23 cellular contexts compared by ENCODE assay signal in the genomic region with DNA sequence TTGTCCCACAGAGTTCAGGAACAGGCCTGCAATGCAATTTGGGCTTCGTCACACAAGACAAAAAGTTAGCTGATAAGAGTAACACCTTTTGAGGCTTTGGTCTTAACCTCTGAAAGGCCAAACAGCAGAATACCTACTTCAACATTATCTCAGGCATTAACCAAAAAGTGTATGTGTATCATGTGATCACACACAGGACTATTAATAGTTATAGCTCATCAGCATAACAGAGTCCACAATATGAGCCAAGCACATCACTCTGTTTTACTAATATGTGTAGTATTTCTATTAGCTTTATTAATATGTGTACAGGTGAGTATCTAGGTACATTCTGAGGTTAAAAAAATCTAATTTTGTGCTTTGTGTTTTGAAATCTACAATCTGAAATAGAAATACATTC. TPM values are rescaled to one million over a fixed set of nuclear protein-coding genes. Genes with fewer than 3 reads are reported as not detected.
A peak's percentile ranks its signal among the peaks of the same experiment; 100 is the strongest.
DNase-seq lines count a peak whose midpoint lies in the region; ATAC-seq, FAIRE-seq and TF ChIP-seq lines count a peak whose summit lies in the region.
"Had no signal": no experiment of that assay in that cellular context is flagged by ENCODE, and none has a peak within 500 bp of the region (broad histone marks: within the 10 kb centered on the region; RNA-seq: fewer than 3 reads in every experiment).

No MANE protein-coding gene starts in this region.

- BruUV-seq in K562 (replicated peaks; lab: Mats Ljungman, UMichigan), result no TSS peak

- peak; percentile 76 for FAIRE-seq in GM12891 (lab: Jason Lieb, UNC)
- no peak for FAIRE-seq in K562 (lab: Jason Lieb, UNC)
- FAIRE-seq in keratinocyte (lab: Jason Lieb, UNC), result peak; percentile 17
- FAIRE-seq: A549, GM18507, H1 had no signal

- DNase-seq in GM12891 (ENCODE audit: insufficient read length, low spot score), result no peak
- no peak for DNase-seq in K562 (ENCODE audit: extremely low read depth in 1 of 4, low spot score in 3 of 4)
- DNase-seq in keratinocyte (ENCODE audit: low read depth, low spot score), result no peak
- no peak for DNase-seq in HuH-7.5 (ENCODE audit: low spot score)
- no peak for DNase-seq in T-helper 1 cell
- DNase-seq in left lobe of liver (ENCODE audit: low spot score), result no peak
- DNase-seq: 8988T; ACHN; AML-193; BE2C; CD4-positive, alpha-beta T cell; CD8-positive, alpha-beta memory T cell; DMS53; DMS79 treated with DMSO at 0.1 percent for 48 hours; GF-D8; GM23248; H7; HCEC 1CT had no signal

- 33% methylated on average over 1 of the region's 1 CpG for WGBS in K562 (ENCODE audit: insufficient coverage, low coverage, missing lambda C conversion rate)

- H3K27me3 ChIP-seq in K562 (ENCODE audit: control insufficient read depth in 2 of 2, insufficient read depth in 2 of 2, low read length in 2 of 2) (no peaks in the 10 kb centered on the region), keratinocyte (ENCODE audit: control insufficient read depth, extremely low read depth, insufficient read depth, low read length) (no peaks in the 10 kb centered on the region)
- H3K27me3 ChIP-seq: BE2C; BLaER1 treated with 17β-estradiol and CSF1 and Interleukin-3, amounts not matched to agents 10 nM and 100 nM had no signal

- H3K36me3 ChIP-seq in HEK293 (ENCODE audit: control insufficient read depth in 2 of 2, insufficient read depth in 1 of 2, low read length in 2 of 2) (no peaks in the 10 kb centered on the region), K562 (ENCODE audit: control insufficient read depth, insufficient read depth, low read length) (no peaks in the 10 kb centered on the region), keratinocyte (ENCODE audit: control insufficient read depth in 2 of 2, extremely low read depth in 1 of 2, insufficient read depth in 2 of 2, low read length in 2 of 2) (no peaks in the 10 kb centered on the region)
- H3K36me3 ChIP-seq: BE2C; BLaER1 treated with 17β-estradiol and CSF1 and Interleukin-3, amounts not matched to agents 10 nM and 100 nM had no signal

- CTCF ChIA-PET in HEK293 (lab: Yijun Ruan, JAX) (interaction anchor here (0.6 to 1.6 kb wide), 5 partner anchors 8 to 1375 kb away, joined by 3 to 6 read pairs (median 5); no protein-coding TSS in a partner anchor), K562 (lab: Yijun Ruan, JAX; ENCODE audit: low intra/inter-chr PET ratio) (no interaction called here)

- TF ChIP-seq EP300 in K562 (IDR thresholded peaks at IDR 0.05; ENCODE audit: low read length), result no peak

- H4K20me1 ChIP-seq in K562 (replicated peaks; ENCODE audit: control insufficient read depth, insufficient read depth, low read length) (peaks cover 2% of the 10 kb centered on the region; the same call in 1 of the 2 replicates), keratinocyte (ENCODE audit: control insufficient read depth, extremely low read depth, insufficient read depth, low read length) (no peaks in the 10 kb centered on the region)
- H4K20me1 ChIP-seq: BLaER1 treated with 17β-estradiol and CSF1 and Interleukin-3, amounts not matched to agents 10 nM and 100 nM had no signal

- TF ChIP-seq POLR2A in GM12891 (IDR thresholded peaks at IDR 0.05; ENCODE audit: low read depth, low read length) (no peak), K562 (conservative IDR thresholded peaks at IDR 0.05) (no peak)

- H3K79me2 ChIP-seq in K562 (ENCODE audit: control insufficient read depth, insufficient read depth, low read length) (peaks cover 56% of the 10 kb centered on the region), keratinocyte (ENCODE audit: control insufficient read depth, insufficient read depth, low read length) (peaks cover 9% of the 10 kb centered on the region)

- H3K9me3 ChIP-seq in HEK293 (ENCODE audit: control insufficient read depth, insufficient read depth, low read depth, low read length) (no peaks in the 10 kb centered on the region), K562 (replicated peaks; ENCODE audit: control insufficient read depth, insufficient read depth, low read depth, low read length) (no peaks in the 10 kb centered on the region), keratinocyte (ENCODE audit: control insufficient read depth, low read depth, low read length) (no peaks in the 10 kb centered on the region)
- H3K9me3 ChIP-seq: A549; BE2C; BLaER1 treated with 17β-estradiol and CSF1 and Interleukin-3, amounts not matched to agents 10 nM and 100 nM had no signal

- no peak for TF ChIP-seq CTCF in HEK293 (tag by site-specific recombination; IDR thresholded peaks at IDR 0.05)
- TF ChIP-seq CTCF in K562 (IDR thresholded peaks at IDR 0.05 in 2 of 3, conservative IDR thresholded peaks at IDR 0.05 in 1 of 3; ENCODE audit: insufficient read depth in 2 of 3, low read depth in 1 of 3, low read length in 3 of 3), result no peak
- no peak for TF ChIP-seq CTCF in keratinocyte (optimal IDR thresholded peaks at IDR 0.05 in 1 of 3, IDR thresholded peaks at IDR 0.05 in 1 of 3, conservative IDR thresholded peaks at IDR 0.05 in 1 of 3; ENCODE audit: extremely low read depth in 1 of 3, insufficient read depth in 2 of 3, low read length in 3 of 3)

- no peak overlapping the region for H3K27ac ChIP-seq in HEK293 (ENCODE audit: extremely low read depth, low read depth, low read length)
- H3K27ac ChIP-seq in K562 (ENCODE audit: extremely low read depth, low read depth, low read length), result no peak overlapping the region
- H3K27ac ChIP-seq in keratinocyte (ENCODE audit: control insufficient read depth, insufficient read depth, low read length), result no peak overlapping the region
- H3K27ac ChIP-seq: A549; BLaER1 treated with 17β-estradiol and CSF1 and Interleukin-3, amounts not matched to agents 10 nM and 100 nM; GM23248 had no signal

- POLR2A ChIA-PET in HEK293 (lab: Yijun Ruan, JAX), result no interaction called here
- POLR2A ChIA-PET in K562 (lab: Yijun Ruan, JAX), result interaction anchor here (0.8 to 1.1 kb wide), 2 partner anchors 15 to 27 kb away, joined by 4 read pairs; no protein-coding TSS in a partner anchor

- no peak for TF ChIP-seq RAD21 in K562 (CRISPR knock-in tag; conservative IDR thresholded peaks at IDR 0.05 in 1 of 2, IDR thresholded peaks at IDR 0.05 in 1 of 2)

- dilution Hi-C loops in keratinocyte (cut with MboI; ENCODE audit: extremely low pct_ligation_motif_present, low sequenced_read_pairs), result no loop called here

- H3K9ac ChIP-seq in K562 (ENCODE audit: insufficient read depth in 1 of 2, low read depth in 2 of 2, low read length in 2 of 2) (no peak overlapping the region), keratinocyte (ENCODE audit: control insufficient read depth, extremely low read depth, insufficient read depth, low read length) (no peak overlapping the region)
- H3K9ac ChIP-seq: BLaER1 treated with 17β-estradiol and CSF1 and Interleukin-3, amounts not matched to agents 10 nM and 100 nM; GM23248 had no signal

- in situ Hi-C loops in K562 (cut with MboI), result no loop called here

- ATAC-seq in K562 (no peak), left lobe of liver (no peak)
- ATAC-seq: A549 had no signal

- intact Hi-C loops in K562 (cut with micrococcal nuclease), result no loop called here

- H3K4me1 ChIP-seq in HEK293 (ENCODE audit: control insufficient read depth, insufficient read depth, low read length) (no peaks in the 10 kb centered on the region), K562 (replicated peaks in 1 of 2; ENCODE audit: control insufficient read depth in 2 of 2, insufficient read depth in 2 of 2, low read length in 2 of 2) (no peaks in the 10 kb centered on the region; a peak in 1 of 5 replicates), keratinocyte (ENCODE audit: control insufficient read depth, extremely low read depth, insufficient read depth, low read length) (peaks cover 8% of the 10 kb centered on the region)
- H3K4me1 ChIP-seq: A549; BE2C; BLaER1 treated with 17β-estradiol and CSF1 and Interleukin-3, amounts not matched to agents 10 nM and 100 nM had no signal

- H3K9me1 ChIP-seq in K562 (ENCODE audit: control insufficient read depth, insufficient read depth, low read length), result no peaks in the 10 kb centered on the region
- peaks cover 2% of the 10 kb centered on the region for H3K9me1 ChIP-seq in keratinocyte (ENCODE audit: control insufficient read depth, extremely low read depth, insufficient read depth, low read length)

- H2AFZ ChIP-seq in K562 (ENCODE audit: low read depth, low read length), result no peak overlapping the region
- H2AFZ ChIP-seq in keratinocyte (ENCODE audit: control insufficient read depth, low read length), result no peak overlapping the region
- H2AFZ ChIP-seq: GM23248 had no signal

- H3K4me3 ChIP-seq in HEK293 (ENCODE audit: low read depth, low read length), result no peak overlapping the region
- no peak overlapping the region for H3K4me3 ChIP-seq in K562
- no peak overlapping the region for H3K4me3 ChIP-seq in keratinocyte (ENCODE audit: control insufficient read depth in 2 of 3, extremely low read depth in 1 of 3, insufficient read depth in 2 of 3, low read depth in 1 of 3, low read length in 3 of 3)
- H3K4me3 ChIP-seq: A549; BLaER1 treated with 17β-estradiol and CSF1 and Interleukin-3, amounts not matched to agents 10 nM and 100 nM; GM23248 had no signal

- no peak overlapping the region for H3K4me2 ChIP-seq in K562 (ENCODE audit: insufficient read depth, low read length)
- no peak overlapping the region for H3K4me2 ChIP-seq in keratinocyte (ENCODE audit: control insufficient read depth, extremely low read depth, insufficient read depth, low read depth, low read length)
- H3K4me2 ChIP-seq: A549; BLaER1 treated with 17β-estradiol and CSF1 and Interleukin-3, amounts not matched to agents 10 nM and 100 nM had no signal

RNA-seq across cellular contexts. Expression of gene MYO1D, which starts 30.8 kb away (rescaled TPM):
- 12.2 TPM for polyA plus RNA-seq in GM12891 (2012; ENCODE audit: low read depth, missing spikeins)
- 172 and 277 TPM in 2 replicates for total RNA-seq in K562 (2011; cell fraction: chromatin; rRNA removed; ENCODE audit: low replicate concordance)
- 94.2 and 97.4 TPM in 2 replicates for total RNA-seq in K562 (2011; cell fraction: nucleolus; rRNA removed)
- 114 and 123 TPM in 2 replicates for total RNA-seq in K562 (2011; cell fraction: nucleoplasm; rRNA removed)
- 34.9 and 39.5 TPM in 2 replicates for total RNA-seq in K562 (2014; rRNA removed)
- total RNA-seq in K562 (2014; rRNA removed; fragmentation: Illumina TruSeq; extraction: Trizol), result 46.2 and 46.3 TPM in 2 replicates
- total RNA-seq in K562 (2015; rRNA removed; fragmentation: Illumina TruSeq; extraction: Trizol), result 44.6 and 45.4 TPM in 2 replicates
- total RNA-seq in K562 (2021), result 50.7 and 60.2 TPM in 2 replicates
- polyA plus RNA-seq in K562 (2011; rRNA removed), result 26.4 and 71.2 TPM in 2 replicates
- polyA plus RNA-seq in K562 (2011; cell fraction: cytosol; rRNA removed), result 26.0 and 47.6 TPM in 2 replicates
- 20.8 and 29.6 TPM in 2 replicates for polyA plus RNA-seq in K562 (2011; cell fraction: nucleus; rRNA removed)
- polyA plus RNA-seq in K562 (2012), result 52.4 and 65.3 TPM in 2 replicates
- polyA plus RNA-seq in K562 (2014; fragmentation: Illumina TruSeq; extraction: Trizol), result 50.3 and 68.1 TPM in 2 replicates
- polyA plus RNA-seq in K562 (2014; fragmentation: Nextera tagmentation; extraction: Ambion mirVana), result 1 to 10 TPM; 2.1 to 2.6 TPM
- polyA plus RNA-seq in K562 (2014; rRNA removed), result 30.5 and 31.0 TPM in 2 replicates
- polyA minus RNA-seq in K562 (2011; rRNA and poly(A)+ RNA removed), result 67.1 and 142 TPM in 2 replicates
- 34.9 and 59.8 TPM in 2 replicates for polyA minus RNA-seq in K562 (2011; cell fraction: cytosol; rRNA and poly(A)+ RNA removed)
- polyA minus RNA-seq in K562 (2011; cell fraction: nucleus; rRNA and poly(A)+ RNA removed), result 57.5 and 69.2 TPM in 2 replicates
- polyA plus RNA-seq in keratinocyte, result 29.9 to 51.2 TPM (median 33.7 TPM) in 3 replicates
- polyA plus RNA-seq in keratinocyte (2011; ENCODE audit: low read depth), result 42.4 TPM
- 40.7 and 67.2 TPM in 2 replicates for polyA plus RNA-seq in keratinocyte (2011; cell fraction: cytosol; rRNA removed)
- 61.5 and 70.9 TPM in 2 replicates for polyA plus RNA-seq in keratinocyte (2011; cell fraction: nucleus; rRNA removed)
- polyA plus RNA-seq in keratinocyte (2012; ENCODE audit: low replicate concordance), result 35.7 and 37.8 TPM in 2 replicates
- polyA minus RNA-seq in keratinocyte, result 58.4 to 79.1 TPM (median 69.4 TPM) in 3 replicates
- 53.9 TPM for polyA minus RNA-seq in keratinocyte (2011; cell fraction: cytosol; rRNA and poly(A)+ RNA removed)
- polyA minus RNA-seq in keratinocyte (2011; cell fraction: nucleus; rRNA and poly(A)+ RNA removed), result 68.4 and 110 TPM in 2 replicates
- total RNA-seq in left lobe of liver, result 18.4 TPM
